ENCODE assay signal across 8 cellular contexts in the genomic region with DNA sequence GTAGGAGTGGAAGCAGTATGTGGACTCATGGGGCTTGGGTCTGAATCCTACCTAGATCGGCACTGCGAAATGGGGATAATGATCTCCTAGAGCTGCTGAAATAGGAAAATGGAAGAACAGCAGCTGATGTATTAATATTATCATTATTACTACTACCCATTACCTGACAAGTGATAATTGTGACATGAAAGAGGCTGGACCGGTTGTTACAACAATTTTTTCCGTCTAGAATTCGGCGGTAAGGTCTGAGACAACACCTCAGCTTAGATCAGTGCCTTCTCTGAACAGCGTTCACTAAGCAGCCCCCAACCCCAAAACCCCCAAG. TPM values are rescaled to one million over a fixed set of nuclear protein-coding genes. Genes with fewer than 3 reads are reported as not detected.
DNase-seq lines count a peak whose midpoint lies in the region; ATAC-seq and TF ChIP-seq lines count a peak whose summit lies in the region.
"Not testable (repeated sequence)": the region's sequence is repeated elsewhere in the genome, so short reads cannot be mapped to it uniquely, and the experiment has no call there.

No MANE protein-coding gene starts in this region.

- H3K36me3 Mint-ChIP-seq in activated T-helper 17 cell treated with anti-CD3 and anti-CD28 coated beads, Interleukin-2, amount 50 U/mL, for 72 hours (ENCODE audit: low read depth); natural killer cell treated with Interleukin-12 subunit alpha and Interleukin-12 subunit beta and Interleukin-15 and Interleukin-18, amount 100 ng/mL, for 72 hours: not testable (repeated sequence)

- H3K4me2 ChIP-seq in BLaER1 treated with 17β-estradiol and CSF1 and Interleukin-3, amounts not matched to agents 10 nM and 100 nM: peak overlapping the region; percentile 86 to 100 (median 92)
- peak overlapping the region; percentile 84 for H3K4me2 ChIP-seq in PC-9

- intact Hi-C loops in PC-9 (cut with micrococcal nuclease; ENCODE audit: unreplicated experiment): not testable (repeated sequence)

- not testable (repeated sequence) for H3F3A ChIP-seq in PC-9 (ENCODE audit: insufficient read depth, low read depth)

- H3K27ac ChIP-seq in BLaER1 treated with 17β-estradiol and CSF1 and Interleukin-3, amounts not matched to agents 10 nM and 100 nM: peak overlapping the region in 8 of 11 experiments; percentile 70 to 91 (median 87); a peak in 11 of 22 replicates
- not testable (repeated sequence) for H3K27ac ChIP-seq in HEK293 (ENCODE audit: extremely low read depth, low read depth, low read length); PC-9; ectodermal cell (ENCODE audit: insufficient read depth, low read depth, low read length, poor library complexity, severe bottlenecking)

- CTCF ChIA-PET in HEK293 (lab: Yijun Ruan, JAX): interaction anchor here (1.3 kb wide), 1 partner anchor 11 kb away, joined by 5 read pairs; no protein-coding TSS in a partner anchor
- CTCF ChIA-PET in PC-9 (lab: Charles Lee): not testable (repeated sequence)

- TF ChIP-seq CTCF in HEK293 (tag by site-specific recombination; IDR thresholded peaks at IDR 0.05); PC-9 (conservative IDR thresholded peaks at IDR 0.05): not testable (repeated sequence)

- peaks cover 21 to 42% (median 34%) of the 10 kb centered on the region in 10 experiments for H3K4me1 ChIP-seq in BLaER1 treated with 17β-estradiol and CSF1 and Interleukin-3, amounts not matched to agents 10 nM and 100 nM
- peaks cover 10% of the 10 kb centered on the region for H3K4me1 ChIP-seq in HEK293 (ENCODE audit: control insufficient read depth, insufficient read depth, low read length)
- H3K4me1 ChIP-seq in PC-9 (replicated peaks; ENCODE audit: insufficient read depth): 0 out of 2 replicates have a peak, but pooled peaks cover 14% of the 10 kb centered on the region
- not testable (repeated sequence) for H3K4me1 ChIP-seq in ectodermal cell (ENCODE audit: control insufficient read depth, insufficient read depth, low read length)

- H3K79me2 ChIP-seq in PC-9 (ENCODE audit: low read depth): peaks cover 41% of the 10 kb centered on the region

- H3K4me1 Mint-ChIP-seq in activated T-helper 17 cell treated with anti-CD3 and anti-CD28 coated beads, Interleukin-2, amount 50 U/mL, for 72 hours: not testable (repeated sequence)
- peaks cover 10% of the 10 kb centered on the region in 2 donors for H3K4me1 Mint-ChIP-seq in natural killer cell treated with Interleukin-12 subunit alpha and Interleukin-12 subunit beta and Interleukin-15 and Interleukin-18, amount 100 ng/mL, for 72 hours (ENCODE audit: low read depth in 2 of 2)
- peaks cover 32% of the 10 kb centered on the region for H3K4me1 Mint-ChIP-seq in stimulated activated naive CD8-positive, alpha-beta T cell treated with anti-CD3 and anti-CD28 coated beads, Interleukin-15, amount 100 ng/mL, for 72 hours

- 0 to 1% methylated on average over 5 of the region's 7 CpGs for WGBS in ectodermal cell, 2 experiments

- peak overlapping the region; percentile 70 to 86 (median 76) for H3K4me3 ChIP-seq in BLaER1 treated with 17β-estradiol and CSF1 and Interleukin-3, amounts not matched to agents 10 nM and 100 nM
- H3K4me3 ChIP-seq in HEK293 (ENCODE audit: low read depth, low read length): peak overlapping the region; percentile 96
- peak overlapping the region; percentile 92 for H3K4me3 ChIP-seq in PC-9
- H3K4me3 ChIP-seq in ectodermal cell (ENCODE audit: insufficient read depth, low read depth, low read length): peak overlapping the region; percentile 97
- peak overlapping the region; percentile 100; the same call in 1 of the 2 replicates for H3K4me3 ChIP-seq in iPS-18c (ENCODE audit: insufficient read depth, low read depth, low read length)

- H3K4me3 Mint-ChIP-seq in activated T-helper 17 cell treated with anti-CD3 and anti-CD28 coated beads, Interleukin-2, amount 50 U/mL, for 72 hours: peak overlapping the region; percentile 83
- peak overlapping the region; percentile 79 for H3K4me3 Mint-ChIP-seq in natural killer cell treated with Interleukin-12 subunit alpha and Interleukin-12 subunit beta and Interleukin-15 and Interleukin-18, amount 100 ng/mL, for 72 hours
- peak overlapping the region; percentile 90 to 95 for H3K4me3 Mint-ChIP-seq in stimulated activated naive CD8-positive, alpha-beta T cell treated with anti-CD3 and anti-CD28 coated beads, Interleukin-15, amount 100 ng/mL, for 72 hours

- peak overlapping the region; percentile 80 to 94 (median 90); a peak in 20 of 22 replicates for H3K9ac ChIP-seq in BLaER1 treated with 17β-estradiol and CSF1 and Interleukin-3, amounts not matched to agents 10 nM and 100 nM

- H3K27ac Mint-ChIP-seq in activated T-helper 17 cell treated with anti-CD3 and anti-CD28 coated beads, Interleukin-2, amount 50 U/mL, for 72 hours: peak overlapping the region; percentile 80
- H3K27ac Mint-ChIP-seq in natural killer cell treated with Interleukin-12 subunit alpha and Interleukin-12 subunit beta and Interleukin-15 and Interleukin-18, amount 100 ng/mL, for 72 hours: peak overlapping the region; percentile 62 to 80
- peak overlapping the region; percentile 92 to 93 for H3K27ac Mint-ChIP-seq in stimulated activated naive CD8-positive, alpha-beta T cell treated with anti-CD3 and anti-CD28 coated beads, Interleukin-15, amount 100 ng/mL, for 72 hours

- H3K9me3 Mint-ChIP-seq in activated T-helper 17 cell treated with anti-CD3 and anti-CD28 coated beads, Interleukin-2, amount 50 U/mL, for 72 hours; natural killer cell treated with Interleukin-12 subunit alpha and Interleukin-12 subunit beta and Interleukin-15 and Interleukin-18, amount 100 ng/mL, for 72 hours; stimulated activated naive CD8-positive, alpha-beta T cell treated with anti-CD3 and anti-CD28 coated beads, Interleukin-15, amount 100 ng/mL, for 72 hours: not testable (repeated sequence)

- not testable (repeated sequence) for H3K9me3 ChIP-seq in BLaER1 treated with 17β-estradiol and CSF1 and Interleukin-3, amounts not matched to agents 10 nM and 100 nM (replicated peaks in 1 of 11); HEK293 (ENCODE audit: control insufficient read depth, insufficient read depth, low read depth, low read length); PC-9 (ENCODE audit: insufficient read depth, low read depth); ectodermal cell (ENCODE audit: control insufficient read depth, low read length); iPS-18c (ENCODE audit: control insufficient read depth, insufficient read depth, low read length)

- not testable (repeated sequence) for H3K27me3 ChIP-seq in BLaER1 treated with 17β-estradiol and CSF1 and Interleukin-3, amounts not matched to agents 10 nM and 100 nM; PC-9 (ENCODE audit: insufficient read depth, low read depth); ectodermal cell (ENCODE audit: control insufficient read depth, insufficient read depth, low read length, poor library complexity, severe bottlenecking)

- POLR2A ChIA-PET in HEK293 (lab: Yijun Ruan, JAX); PC-9 (lab: Charles Lee; ENCODE audit: unreplicated experiment): not testable (repeated sequence)

- H4K20me1 ChIP-seq in BLaER1 treated with 17β-estradiol and CSF1 and Interleukin-3, amounts not matched to agents 10 nM and 100 nM: peaks cover 24 to 43% (median 34%) of the 10 kb centered on the region in 11 experiments
- H4K20me1 ChIP-seq in PC-9 (ENCODE audit: insufficient read depth): not testable (repeated sequence)

- peak overlapping the region; percentile 65 for H2AFZ ChIP-seq in PC-9

- not testable (repeated sequence) for ATAC-seq in activated T-helper 17 cell treated with anti-CD3 and anti-CD28 coated beads, Interleukin-2, amount 50 U/mL, for 72 hours (replicated peaks); natural killer cell treated with Interleukin-12 subunit alpha and Interleukin-12 subunit beta and Interleukin-15 and Interleukin-18, amount 100 ng/mL, for 72 hours; stimulated activated naive CD8-positive, alpha-beta T cell treated with anti-CD3 and anti-CD28 coated beads, Interleukin-15, amount 100 ng/mL, for 72 hours

- H3K36me3 ChIP-seq in BLaER1 treated with 17β-estradiol and CSF1 and Interleukin-3, amounts not matched to agents 10 nM and 100 nM: peaks cover 0 to 11% (median 0%) of the 10 kb centered on the region in 11 experiments; a peak in 6 of 22 replicates
- not testable (repeated sequence) for H3K36me3 ChIP-seq in HEK293 (ENCODE audit: control insufficient read depth in 2 of 2, insufficient read depth in 1 of 2, low read length in 2 of 2); PC-9 (ENCODE audit: low read depth); ectodermal cell (ENCODE audit: control insufficient read depth, insufficient read depth, low read length)

- not testable (repeated sequence) for H3K27me3 Mint-ChIP-seq in activated T-helper 17 cell treated with anti-CD3 and anti-CD28 coated beads, Interleukin-2, amount 50 U/mL, for 72 hours; natural killer cell treated with Interleukin-12 subunit alpha and Interleukin-12 subunit beta and Interleukin-15 and Interleukin-18, amount 100 ng/mL, for 72 hours; stimulated activated naive CD8-positive, alpha-beta T cell treated with anti-CD3 and anti-CD28 coated beads, Interleukin-15, amount 100 ng/mL, for 72 hours

- H3K9me2 ChIP-seq in PC-9 (ENCODE audit: insufficient read depth): not testable (repeated sequence)

- DNase-seq in PC-9; natural killer cell treated with Interleukin-12 subunit alpha and Interleukin-12 subunit beta and Interleukin-15 and Interleukin-18, amount 100 ng/mL, for 72 hours (ENCODE audit: low spot score); stimulated activated naive CD8-positive, alpha-beta T cell treated with anti-CD3 and anti-CD28 coated beads, Interleukin-15, amount 100 ng/mL, for 72 hours: not testable (repeated sequence)

- BruUV-seq in PC-9 (replicated peaks; lab: Mats Ljungman, UMichigan): not testable (repeated sequence)

RNA-seq across cellular contexts. Expression of gene PDXDC1, which starts 0.5 kb away (rescaled TPM):
- total RNA-seq in PC-9 (2021): 93.5 and 120 TPM in 2 replicates
- total RNA-seq in activated T-helper 17 cell treated with anti-CD3 and anti-CD28 coated beads, Interleukin-2, amount 50 U/mL, for 72 hours: 10 to 100 TPM; 49.8 to 60.8 TPM
- 84.2 TPM for polyA plus RNA-seq in ectodermal cell (2013, experiment 1 of 4)
- 87.1 TPM for polyA plus RNA-seq in ectodermal cell (2013, experiment 2 of 4)
- polyA plus RNA-seq in ectodermal cell (2013, experiment 3 of 4): 49.4 TPM
- polyA plus RNA-seq in ectodermal cell (2013, experiment 4 of 4): 54.3 TPM
- total RNA-seq in natural killer cell treated with Interleukin-12 subunit alpha and Interleukin-12 subunit beta and Interleukin-15 and Interleukin-18, amount 100 ng/mL, for 72 hours: 10 to 100 TPM; 68.9 to 70.2 TPM

RNA-seq across cellular contexts. Expression of gene NPIPA1, which starts 37.0 kb away (rescaled TPM):
- 84.5 and 109 TPM in 2 replicates for total RNA-seq in PC-9 (2021)
- total RNA-seq in activated T-helper 17 cell treated with anti-CD3 and anti-CD28 coated beads, Interleukin-2, amount 50 U/mL, for 72 hours: 100 to 1,000 TPM in 1 of 2 donors, 10 to 100 TPM in 1; 98.7 to 109 TPM
- polyA plus RNA-seq in ectodermal cell (2013, experiment 1 of 4): 124 TPM
- 137 TPM for polyA plus RNA-seq in ectodermal cell (2013, experiment 2 of 4)
- polyA plus RNA-seq in ectodermal cell (2013, experiment 3 of 4): 104 TPM
- polyA plus RNA-seq in ectodermal cell (2013, experiment 4 of 4): 136 TPM
- 100 to 1,000 TPM in 1 of 2 donors, 10 to 100 TPM in 1; 63.6 to 156 TPM for total RNA-seq in natural killer cell treated with Interleukin-12 subunit alpha and Interleukin-12 subunit beta and Interleukin-15 and Interleukin-18, amount 100 ng/mL, for 72 hours
